Comparison of ENCODE assay signal across 1 cellular context in the genomic region with DNA sequence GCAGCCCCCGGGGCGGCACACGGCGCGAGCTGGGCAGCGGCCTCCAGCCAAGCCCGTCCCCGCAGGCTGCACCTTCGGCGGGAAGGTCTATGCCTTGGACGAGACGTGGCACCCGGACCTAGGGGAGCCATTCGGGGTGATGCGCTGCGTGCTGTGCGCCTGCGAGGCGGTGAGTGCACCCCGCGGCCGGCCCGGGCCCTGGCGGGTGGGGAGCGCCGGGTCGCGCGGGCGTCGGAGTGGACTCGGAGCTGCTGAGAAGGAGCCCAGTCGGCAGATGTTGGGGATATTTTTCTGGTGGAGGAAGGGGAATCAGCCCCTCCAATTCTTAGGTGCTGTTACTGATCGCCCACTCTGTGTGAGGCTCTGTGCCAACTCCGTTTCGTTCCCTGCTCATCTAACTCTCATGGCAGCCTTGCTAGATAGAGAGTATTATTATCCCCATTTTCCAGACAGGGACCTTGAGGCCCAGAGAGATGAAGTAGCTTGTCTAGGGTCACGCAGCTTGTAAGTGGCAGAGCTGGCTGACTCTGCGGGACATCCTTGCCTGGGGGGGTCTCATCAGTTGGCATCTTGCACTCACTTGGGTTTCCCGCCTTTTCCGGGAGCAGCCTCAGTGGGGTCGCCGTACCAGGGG.
TF ChIP-seq lines count a peak whose summit lies in the region.

No MANE protein-coding gene starts in this region.

TF ChIP-seq in GM12878, 131 proteins besides CTCF, POLR2A, EP300 and RAD21:
- no peak for TF ChIP-seq DPF2 (IDR thresholded peaks at IDR 0.05)
- peak; percentile 78; the same call in 1 of the 2 replicates for TF ChIP-seq EZH2 (IDR thresholded peaks at IDR 0.05; ENCODE audit: borderline replicate concordance, control insufficient read depth, low read depth, low read length)
- TF ChIP-seq, protein P1, sequence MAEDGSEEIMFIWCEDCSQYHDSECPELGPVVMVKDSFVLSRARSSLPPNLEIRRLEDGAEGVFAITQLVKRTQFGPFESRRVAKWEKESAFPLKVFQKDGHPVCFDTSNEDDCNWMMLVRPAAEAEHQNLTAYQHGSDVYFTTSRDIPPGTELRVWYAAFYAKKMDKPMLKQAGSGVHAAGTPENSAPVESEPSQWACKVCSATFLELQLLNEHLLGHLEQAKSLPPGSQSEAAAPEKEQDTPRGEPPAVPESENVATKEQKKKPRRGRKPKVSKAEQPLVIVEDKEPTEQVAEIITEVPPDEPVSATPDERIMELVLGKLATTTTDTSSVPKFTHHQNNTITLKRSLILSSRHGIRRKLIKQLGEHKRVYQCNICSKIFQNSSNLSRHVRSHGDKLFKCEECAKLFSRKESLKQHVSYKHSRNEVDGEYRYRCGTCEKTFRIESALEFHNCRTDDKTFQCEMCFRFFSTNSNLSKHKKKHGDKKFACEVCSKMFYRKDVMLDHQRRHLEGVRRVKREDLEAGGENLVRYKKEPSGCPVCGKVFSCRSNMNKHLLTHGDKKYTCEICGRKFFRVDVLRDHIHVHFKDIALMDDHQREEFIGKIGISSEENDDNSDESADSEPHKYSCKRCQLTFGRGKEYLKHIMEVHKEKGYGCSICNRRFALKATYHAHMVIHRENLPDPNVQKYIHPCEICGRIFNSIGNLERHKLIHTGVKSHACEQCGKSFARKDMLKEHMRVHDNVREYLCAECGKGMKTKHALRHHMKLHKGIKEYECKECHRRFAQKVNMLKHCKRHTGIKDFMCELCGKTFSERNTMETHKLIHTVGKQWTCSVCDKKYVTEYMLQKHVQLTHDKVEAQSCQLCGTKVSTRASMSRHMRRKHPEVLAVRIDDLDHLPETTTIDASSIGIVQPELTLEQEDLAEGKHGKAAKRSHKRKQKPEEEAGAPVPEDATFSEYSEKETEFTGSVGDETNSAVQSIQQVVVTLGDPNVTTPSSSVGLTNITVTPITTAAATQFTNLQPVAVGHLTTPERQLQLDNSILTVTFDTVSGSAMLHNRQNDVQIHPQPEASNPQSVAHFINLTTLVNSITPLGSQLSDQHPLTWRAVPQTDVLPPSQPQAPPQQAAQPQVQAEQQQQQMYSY (CRISPR knock-in tag; IDR thresholded peaks at IDR 0.05), result no peak
- no peak for TF ChIP-seq NR2C1 (IDR thresholded peaks at IDR 0.05)
- peak; percentile 88 for TF ChIP-seq SUZ12 (IDR thresholded peaks at IDR 0.05; ENCODE audit: unreplicated experiment)
